Comparison of ENCODE assay signal across 11 cellular contexts in the genomic region with DNA sequence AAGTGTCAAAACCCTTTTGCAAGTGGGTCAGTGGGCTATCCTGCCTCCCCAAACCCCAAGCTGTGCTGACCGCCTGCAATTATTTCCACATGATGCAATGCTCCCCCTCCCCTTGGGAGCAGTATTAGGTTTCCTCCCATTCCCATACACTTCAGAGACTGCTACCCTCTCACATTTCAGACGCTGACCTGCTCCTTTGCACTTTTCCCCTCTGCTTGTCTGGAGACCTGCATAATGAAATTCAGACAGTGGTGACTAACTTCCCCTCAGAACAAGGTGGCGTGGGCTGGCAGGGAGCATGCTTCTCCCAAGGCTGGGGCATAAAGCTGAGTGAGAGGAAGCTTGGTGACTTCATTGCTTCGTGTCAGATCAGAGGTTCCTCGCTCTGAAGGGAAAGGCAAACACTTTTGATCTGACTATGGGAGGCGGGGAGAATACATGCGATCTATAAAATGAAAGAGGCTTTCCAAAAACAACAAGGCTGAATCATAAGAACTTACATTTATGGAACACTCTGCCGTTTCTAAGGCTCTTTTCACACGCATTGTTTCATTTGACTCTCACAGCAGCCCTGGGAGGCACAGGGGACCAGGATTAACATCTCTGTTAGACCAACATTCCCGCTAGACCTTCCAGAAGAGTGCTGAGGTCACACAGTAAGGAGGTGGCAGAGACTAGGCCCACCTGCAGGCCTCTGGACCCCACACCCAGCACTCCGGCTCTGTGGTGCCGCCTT. TPM values are rescaled to one million over a fixed set of nuclear protein-coding genes. Genes with fewer than 3 reads are reported as not detected.
A peak's percentile ranks its signal among the peaks of the same experiment; 100 is the strongest.
DNase-seq lines count a peak whose midpoint lies in the region; ATAC-seq and TF ChIP-seq lines count a peak whose summit lies in the region.
"Had no signal": no experiment of that assay in that cellular context is flagged by ENCODE, and none has a peak within 500 bp of the region (broad histone marks: within the 10 kb centered on the region; RNA-seq: fewer than 3 reads in every experiment).

No MANE protein-coding gene starts in this region.

- H3K4me3 Mint-ChIP-seq in chondrocyte (ENCODE audit: unreplicated experiment), result peak overlapping the region; percentile 49
- H3K4me3 Mint-ChIP-seq: activated B cell treated with CpG ODN at 0.5 μM for 24 hours had no signal

- H3K27me3 ChIP-seq in BJ (ENCODE audit: control insufficient read depth, insufficient read depth, low read length), result peaks cover 4% of the 10 kb centered on the region

- no peaks in the 10 kb centered on the region for H3K36me3 Mint-ChIP-seq in chondrocyte (ENCODE audit: low read depth)

- H3K9me3 Mint-ChIP-seq in chondrocyte (ENCODE audit: low read depth), result no peaks in the 10 kb centered on the region
- H3K9me3 Mint-ChIP-seq: activated B cell treated with CpG ODN at 0.5 μM for 24 hours had no signal

- ATAC-seq in GM19324 (IDR thresholded peaks at IDR 0.05; ENCODE audit: low FRiP score, unreplicated experiment), result no peak
- ATAC-seq in GM19351 (IDR thresholded peaks at IDR 0.05; ENCODE audit: unreplicated experiment), result no peak

- no peaks in the 10 kb centered on the region for H3K36me3 ChIP-seq in BJ (ENCODE audit: control insufficient read depth, insufficient read depth, low read length)

- POLR2A ChIA-PET in BJ (lab: Charles Lee), result no interaction called here

- H3K4me3 ChIP-seq in BJ (ENCODE audit: low read depth, low read length), result no peak overlapping the region
- no peak overlapping the region for H3K4me3 ChIP-seq in NB4 (ENCODE audit: low read depth, low read length)
- H3K4me3 ChIP-seq: skin epidermis had no signal

- no peaks in the 10 kb centered on the region for H3K27me3 Mint-ChIP-seq in chondrocyte (ENCODE audit: low read depth)

- TF ChIP-seq CTCF in BJ (IDR thresholded peaks at IDR 0.05; ENCODE audit: insufficient read depth, low read depth, low read length), result no peak
- TF ChIP-seq CTCF in NB4 (IDR thresholded peaks at IDR 0.05; ENCODE audit: low read depth, low read length), result no peak
- no peak for TF ChIP-seq CTCF in chondrocyte (IDR thresholded peaks at IDR 0.05)

- CTCF ChIA-PET in BJ (lab: Yijun Ruan, JAX), result no interaction called here

- H3K27ac Mint-ChIP-seq in chondrocyte (ENCODE audit: unreplicated experiment), result peak overlapping the region; percentile 97
- H3K27ac Mint-ChIP-seq: activated B cell treated with CpG ODN at 0.5 μM for 24 hours had no signal

- peak; percentile 67 for DNase-seq in BJ (ENCODE audit: low read depth)
- peak; percentile 20 for DNase-seq in NB4 (ENCODE audit: low read depth)
- peak; percentile 95 for DNase-seq in chondrocyte (ENCODE audit: low spot score)
- peak in 34 of 56 donors; percentile 1 to 81 (median 27) for DNase-seq in nucleus accumbens (lab: John Stamatoyannopoulos, UW)
- no peak for DNase-seq in DMS79 treated with DMSO at 0.1 percent for 48 hours (lab: John Stamatoyannopoulos, UW)
- no peak for DNase-seq in NCI-H146 treated with DMSO at 0.1 percent for 48 hours (lab: John Stamatoyannopoulos, UW; ENCODE audit: unreplicated experiment)
- DNase-seq: activated B cell treated with CpG ODN at 0.5 μM for 24 hours, NCI-H2029 had no signal

- no peak for TF ChIP-seq POLR2A in NB4 (IDR thresholded peaks at IDR 0.05; ENCODE audit: extremely low read depth, insufficient read length)

- H3K4me1 Mint-ChIP-seq in chondrocyte (ENCODE audit: low read depth), result peaks cover 68% of the 10 kb centered on the region

RNA-seq across cellular contexts. Expression of gene ROR1, which starts 27.5 kb away (rescaled TPM):
- polyA plus RNA-seq in BJ (2011; rRNA removed), result 4.4 and 4.6 TPM in 2 replicates
- polyA minus RNA-seq in BJ (2011; rRNA and poly(A)+ RNA removed), result 5.2 and 6.1 TPM in 2 replicates
- total RNA-seq in chondrocyte, result 75.2 to 131 TPM (median 123 TPM) in 3 replicates

Comparison
In these comparisons a context has a peak if more than half of its experiments do, and no peak if none do; other contexts are left out.
1. DNase-seq: peak in BJ (single experiment), NB4 (single experiment), chondrocyte (single experiment) and nucleus accumbens (34 of 56); none in DMS79 treated with DMSO at 0.1 percent for 48 hours (single experiment) and NCI-H146 treated with DMSO at 0.1 percent for 48 hours (single experiment).